ENCODE assay signal across 11 cellular contexts in genomic region chr21:42161401-42161956, GRCh38. TPM values are rescaled to one million over a fixed set of nuclear protein-coding genes. Genes with fewer than 3 reads are reported as not detected.
DNase-seq lines count a peak whose midpoint lies in the region; ATAC-seq and TF ChIP-seq lines count a peak whose summit lies in the region.
"Had no signal": no experiment of that assay in that cellular context is flagged by ENCODE, and none has a peak within 500 bp of the region (broad histone marks: within the 10 kb centered on the region; RNA-seq: fewer than 3 reads in every experiment).

No MANE protein-coding gene starts in this region.

- H3K4me2 ChIP-seq in hepatocyte = no peak overlapping the region

- H3K36me3 Mint-ChIP-seq in T-helper 17 cell (ENCODE audit: low read depth) = peaks cover 4% of the 10 kb centered on the region
- H3K36me3 Mint-ChIP-seq in stimulated activated naive B cell treated with anti-CD40 and anti-IgM and Interleukin-4, amounts not matched to agents 10 μg/mL and 1 μg/mL and 100 μg/mL, for 72 hours = no peaks in the 10 kb centered on the region

- TF ChIP-seq CTCF in hepatocyte (IDR thresholded peaks at IDR 0.05; ENCODE audit: poor library complexity) = no peak

- no peaks in the 10 kb centered on the region for H3K9me2 ChIP-seq in hepatocyte (replicated peaks; ENCODE audit: insufficient read depth)

- H3K9me3 Mint-ChIP-seq in stimulated activated naive B cell treated with anti-CD40 and anti-IgM and Interleukin-4, amounts not matched to agents 10 μg/mL and 1 μg/mL and 100 μg/mL, for 72 hours = no peaks in the 10 kb centered on the region

- peaks cover 10% of the 10 kb centered on the region for H3K4me1 ChIP-seq in hepatocyte (ENCODE audit: insufficient read depth)
- H3K4me1 ChIP-seq in effector memory CD4-positive, alpha-beta T cell (ENCODE audit: control insufficient read depth, insufficient read depth, low read length, poor library complexity, severe bottlenecking) = peaks cover 15% of the 10 kb centered on the region
- H3K4me1 ChIP-seq: pancreas had no signal

- peak; percentile 26 to 30 for DNase-seq in activated T-cell treated with anti-CD3 and anti-CD28 coated beads, Interleukin-2, amount 50 U/mL, for 48 hours
- no peak for DNase-seq in activated T-cell treated with anti-CD3 and anti-CD28 coated beads, Interleukin-2, amount 50 U/mL, for 1 hour
- no peak for DNase-seq in T-helper 17 cell
- no peak for DNase-seq in hepatocyte (ENCODE audit: low spot score)
- no peak for DNase-seq in stimulated activated naive B cell treated with anti-CD40 and anti-IgM and Interleukin-4, amounts not matched to agents 10 μg/mL and 1 μg/mL and 100 μg/mL, for 72 hours
- DNase-seq in NCI-H226 = no peak
- DNase-seq in effector memory CD4-positive, alpha-beta T cell = no peak
- DNase-seq: NCI-H187, spleen had no signal

- H3K27me3 ChIP-seq in hepatocyte = no peaks in the 10 kb centered on the region
- H3K27me3 ChIP-seq in effector memory CD4-positive, alpha-beta T cell (replicated peaks; ENCODE audit: control insufficient read depth, insufficient read depth, low read length, poor library complexity, severe bottlenecking) = no peaks in the 10 kb centered on the region
- H3K27me3 ChIP-seq: pancreas had no signal

- no peaks in the 10 kb centered on the region for H4K20me1 ChIP-seq in hepatocyte (ENCODE audit: insufficient read depth, poor library complexity, severe bottlenecking)

- H3K9me3 ChIP-seq in T-helper 17 cell (ENCODE audit: control insufficient read depth, low read length, poor library complexity, severe bottlenecking) = no peaks in the 10 kb centered on the region
- H3K9me3 ChIP-seq in hepatocyte (ENCODE audit: low read depth) = no peaks in the 10 kb centered on the region
- no peaks in the 10 kb centered on the region for H3K9me3 ChIP-seq in effector memory CD4-positive, alpha-beta T cell (ENCODE audit: control insufficient read depth, low read length)
- H3K9me3 ChIP-seq: pancreas, spleen had no signal

- no peaks in the 10 kb centered on the region for H3K79me2 ChIP-seq in hepatocyte

- no peak overlapping the region for H3K4me3 ChIP-seq in hepatocyte
- H3K4me3 ChIP-seq in effector memory CD4-positive, alpha-beta T cell (ENCODE audit: insufficient read depth, low read depth, low read length, poor library complexity, severe bottlenecking) = no peak overlapping the region
- H3K4me3 ChIP-seq: pancreas, spleen had no signal

- peaks cover 25% of the 10 kb centered on the region for H3K4me1 Mint-ChIP-seq in T-helper 17 cell
- H3K4me1 Mint-ChIP-seq in stimulated activated naive B cell treated with anti-CD40 and anti-IgM and Interleukin-4, amounts not matched to agents 10 μg/mL and 1 μg/mL and 100 μg/mL, for 72 hours = peaks cover 23 to 40% of the 10 kb centered on the region in 2 donors

- no peaks in the 10 kb centered on the region for H3K36me3 ChIP-seq in hepatocyte (replicated peaks; ENCODE audit: insufficient read depth, low read depth)
- no peaks in the 10 kb centered on the region for H3K36me3 ChIP-seq in effector memory CD4-positive, alpha-beta T cell (ENCODE audit: control insufficient read depth, insufficient read depth, low read length)
- H3K36me3 ChIP-seq: pancreas, spleen had no signal

- H2AFZ ChIP-seq in hepatocyte = no peak overlapping the region

- ATAC-seq in T-helper 17 cell (no peak), HG03354 (IDR thresholded peaks at IDR 0.05; ENCODE audit: poor library complexity, severe bottlenecking, unreplicated experiment) (no peak)
- ATAC-seq in stimulated activated naive B cell treated with anti-CD40 and anti-IgM and Interleukin-4, amounts not matched to agents 10 μg/mL and 1 μg/mL and 100 μg/mL, for 72 hours (replicated peaks) = no peak
- ATAC-seq: pancreas had no signal

- peak overlapping the region; percentile 34 for H3K4me3 Mint-ChIP-seq in T-helper 17 cell
- H3K4me3 Mint-ChIP-seq in stimulated activated naive B cell treated with anti-CD40 and anti-IgM and Interleukin-4, amounts not matched to agents 10 μg/mL and 1 μg/mL and 100 μg/mL, for 72 hours = no peak overlapping the region

- H3K27ac ChIP-seq in hepatocyte = peak overlapping the region; percentile 59
- H3K27ac ChIP-seq in effector memory CD4-positive, alpha-beta T cell (ENCODE audit: insufficient read depth, low read length, poor library complexity, severe bottlenecking) = no peak overlapping the region
- H3K27ac ChIP-seq: pancreas, spleen had no signal

- H3K27me3 Mint-ChIP-seq in T-helper 17 cell = peaks cover 6% of the 10 kb centered on the region
- peaks cover 14 to 25% of the 10 kb centered on the region in 2 donors for H3K27me3 Mint-ChIP-seq in stimulated activated naive B cell treated with anti-CD40 and anti-IgM and Interleukin-4, amounts not matched to agents 10 μg/mL and 1 μg/mL and 100 μg/mL, for 72 hours

- 69% methylated on average over 7 of the region's 7 CpGs for WGBS in hepatocyte (ENCODE audit: low lambda C conversion rate, missing lambda C conversion rate)

- H3K27ac Mint-ChIP-seq in T-helper 17 cell = peak overlapping the region; percentile 86
- H3K27ac Mint-ChIP-seq in stimulated activated naive B cell treated with anti-CD40 and anti-IgM and Interleukin-4, amounts not matched to agents 10 μg/mL and 1 μg/mL and 100 μg/mL, for 72 hours = peak overlapping the region; percentile 39

RNA-seq across cellular contexts. Expression of gene ABCG1, which starts 57.5 kb away (rescaled TPM):
- total RNA-seq in T-helper 17 cell = 10 to 100 TPM; 43.4 to 75.0 TPM
- 7.2 and 10.7 TPM in 2 replicates for total RNA-seq in hepatocyte
- polyA plus RNA-seq in hepatocyte = 8.4 and 14.0 TPM in 2 replicates

Comparison
In these comparisons a context has a peak if more than half of its experiments do, and no peak if none do; other contexts are left out.
1. DNase-seq: peak in activated T-cell treated with anti-CD3 and anti-CD28 coated beads, Interleukin-2, amount 50 U/mL, for 48 hours (2 of 2); none in activated T-cell treated with anti-CD3 and anti-CD28 coated beads, Interleukin-2, amount 50 U/mL, for 1 hour (single experiment), T-helper 17 cell (0 of 3), hepatocyte (single experiment), stimulated activated naive B cell treated with anti-CD40 and anti-IgM and Interleukin-4, amounts not matched to agents 10 μg/mL and 1 μg/mL and 100 μg/mL, for 72 hours (single experiment), NCI-H226 (single experiment) and effector memory CD4-positive, alpha-beta T cell (0 of 3).